ENCODE assay signal across 17 cellular contexts in genomic region chr5:178351221-178351825, GRCh38.
"Had no signal": no experiment of that assay in that cellular context is flagged by ENCODE, and none has a peak within 500 bp of the region (broad histone marks: within the 10 kb centered on the region; RNA-seq: fewer than 3 reads in every experiment).

No MANE protein-coding gene starts in this region.

- H3K4me2 ChIP-seq: smooth muscle cell had no signal

- H3K4me3 ChIP-seq: cardiac muscle cell, gastroesophageal sphincter, left lung, prostate gland, right lobe of liver, smooth muscle cell, thoracic aorta had no signal

- DNase-seq: activated CD4-positive, alpha-beta T cell treated with anti-CD3 and anti-CD28 coated beads for 1 hour; activated CD4-positive, alpha-beta T cell treated with anti-CD3 and anti-CD28 coated beads, Interleukin-2, amount 50 U/mL, for 4 hours; activated CD8-positive, alpha-beta memory T cell treated with anti-CD3 and anti-CD28 coated beads, Interleukin-2, amount 10 ng/mL, durations not matched to agents 7 days and 5 days; activated effector memory CD4-positive, alpha-beta T cell treated with Interleukin-2 at 50 U/mL for 16 hours; activated naive CD4-positive, alpha-beta T cell treated with anti-CD3 and anti-CD28 coated beads, Interleukin-2, amount 50 U/mL, for 16 hours; activated T-cell treated with anti-CD3 and anti-CD28 coated beads, Interleukin-2, amount 50 U/mL, for 1 hour; mammary epithelial cell; naive B cell; nucleus accumbens; T-cell had no signal

- H3K9me3 Mint-ChIP-seq: naive B cell, T-cell had no signal

- H3K27me3 ChIP-seq: cardiac muscle cell, right lobe of liver had no signal

- H3K4me3 Mint-ChIP-seq: activated CD8-positive, alpha-beta memory T cell treated with anti-CD3 and anti-CD28 coated beads, Interleukin-2, amount 10 ng/mL, durations not matched to agents 7 days and 5 days; T-cell had no signal

- H3K4me1 Mint-ChIP-seq: activated CD8-positive, alpha-beta memory T cell treated with anti-CD3 and anti-CD28 coated beads, Interleukin-2, amount 10 ng/mL, durations not matched to agents 7 days and 5 days had no signal

- H3K36me3 ChIP-seq: cardiac muscle cell, gastroesophageal sphincter, left lung, prostate gland, right lobe of liver, thoracic aorta had no signal

- ATAC-seq: activated CD8-positive, alpha-beta memory T cell treated with anti-CD3 and anti-CD28 coated beads, Interleukin-2, amount 10 ng/mL, durations not matched to agents 7 days and 5 days; gastroesophageal sphincter; left lung; right lobe of liver; T-cell had no signal

- H3K27ac ChIP-seq: cardiac muscle cell, gastroesophageal sphincter, left lung, prostate gland, right lobe of liver, thoracic aorta had no signal

- H3K9me3 ChIP-seq: gastroesophageal sphincter, left lung, prostate gland, right lobe of liver, thoracic aorta had no signal

- H3K36me3 Mint-ChIP-seq: activated CD8-positive, alpha-beta memory T cell treated with anti-CD3 and anti-CD28 coated beads, Interleukin-2, amount 10 ng/mL, durations not matched to agents 7 days and 5 days; naive B cell; T-cell had no signal

- H3K27ac Mint-ChIP-seq: activated CD8-positive, alpha-beta memory T cell treated with anti-CD3 and anti-CD28 coated beads, Interleukin-2, amount 10 ng/mL, durations not matched to agents 7 days and 5 days; T-cell had no signal
